8 cellular contexts compared by ENCODE assay signal in the genomic region with DNA sequence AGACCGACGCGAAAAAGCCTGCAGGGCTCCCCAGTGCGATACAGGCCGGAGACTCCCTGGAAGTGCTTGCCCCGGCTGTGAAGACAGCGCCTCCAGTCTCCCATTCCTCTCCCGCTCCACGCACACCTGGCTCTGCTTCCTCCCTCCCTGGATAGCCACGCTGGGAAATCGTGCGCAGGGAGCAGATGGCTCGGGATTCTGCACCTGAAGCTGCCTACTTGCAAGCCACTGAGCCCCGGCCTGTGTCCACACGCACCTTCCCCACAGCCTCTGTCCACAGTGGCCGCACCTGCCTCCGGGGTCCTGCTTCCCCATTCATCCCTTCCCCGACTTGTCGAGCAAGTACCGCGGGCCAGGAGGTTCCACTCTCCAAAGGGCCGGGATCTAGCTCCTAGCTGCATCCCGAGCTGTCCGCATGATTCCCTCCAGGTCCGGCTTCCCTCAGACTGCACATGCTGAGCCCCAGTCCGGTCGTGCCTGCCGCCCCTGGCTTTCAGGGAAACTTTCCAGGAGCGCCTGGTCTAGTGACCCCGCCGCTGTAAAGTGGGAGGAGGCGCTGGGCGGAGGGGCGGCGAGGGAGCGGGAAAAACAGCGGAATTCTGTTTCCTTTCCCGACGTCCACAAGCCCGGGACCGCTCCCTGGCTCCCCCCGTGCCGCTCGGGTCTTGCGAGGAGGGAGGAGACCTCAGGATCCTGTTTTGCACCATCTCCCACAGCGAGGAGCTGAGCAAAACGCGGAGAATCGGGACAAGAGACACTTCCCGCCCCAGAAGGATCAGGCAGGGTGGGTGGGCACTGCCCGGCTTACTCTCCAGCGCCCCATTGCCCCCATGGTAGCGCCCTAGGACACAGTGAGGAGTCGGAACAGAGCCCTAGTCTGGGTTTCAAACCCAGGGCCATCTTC. TPM values are rescaled to one million over a fixed set of nuclear protein-coding genes. Genes with fewer than 3 reads are reported as not detected.
DNase-seq lines count a peak whose midpoint lies in the region; TF ChIP-seq lines count a peak whose summit lies in the region.

No MANE protein-coding gene starts in this region.

- peak overlapping the region; percentile 54 for H3K27ac ChIP-seq in cingulate gyrus (ENCODE audit: low read depth, low read length)
- H3K27ac ChIP-seq in temporal lobe (ENCODE audit: low read depth, low read length): peak overlapping the region; percentile 46

- no peaks in the 10 kb centered on the region for H3K36me3 ChIP-seq in BJ (ENCODE audit: control insufficient read depth, insufficient read depth, low read length)

- H3K4me3 ChIP-seq in BJ (ENCODE audit: low read depth, low read length) (peak overlapping the region; percentile 19; the same call in 1 of the 2 replicates), lower leg skin (ENCODE audit: low read depth, poor library complexity, severe bottlenecking) (peak overlapping the region; percentile 51)

- POLR2A ChIA-PET in BJ (lab: Charles Lee): interaction anchor here (0.5 kb wide), 1 partner anchor 1317 kb away, joined by 3 read pairs; no protein-coding TSS in a partner anchor

- peaks cover 33% of the 10 kb centered on the region for H3K27me3 ChIP-seq in BJ (ENCODE audit: control insufficient read depth, insufficient read depth, low read length)

- CTCF ChIA-PET in BJ (lab: Yijun Ruan, JAX): interaction anchor here (0.8 kb wide), 1 partner anchor 12 kb away, joined by 3 read pairs; no protein-coding TSS in a partner anchor

- TF ChIP-seq CTCF in BJ (IDR thresholded peaks at IDR 0.05; ENCODE audit: insufficient read depth, low read depth, low read length) (no peak), lower leg skin (IDR thresholded peaks at IDR 0.05) (no peak)

- DNase-seq in BJ (ENCODE audit: low read depth) (no peak), NCI-H1417 treated with DMSO at 0.1 percent for 48 hours (lab: John Stamatoyannopoulos, UW) (peak; percentile 12), lower leg skin (ENCODE audit: low spot score in 2 of 2) (peak in 1 of 2 donors; percentile 87), NCI-H2107 (lab: John Stamatoyannopoulos, UW) (no peak), NCI-H2029 treated with DMSO at 0.1 percent for 48 hours (lab: John Stamatoyannopoulos, UW) (no peak)
- no peak for DNase-seq in activated effector memory CD4-positive, alpha-beta T cell treated with Interleukin-2 at 50 U/mL for 16 hours

- intact Hi-C loops in lower leg skin (cut with DNase I; ENCODE audit: low total_unique reads): no loop called here

- 2 to 10% methylated on average over 44 to 50 of the region's 54 CpGs for WGBS in lower leg skin, 2 donors

- no peak for TF ChIP-seq POLR2A in lower leg skin (IDR thresholded peaks at IDR 0.05)

RNA-seq across cellular contexts. Expression of a gene that starts 2.0 kb away (rescaled TPM):
- 0.23 and 0.34 TPM in 2 replicates for polyA plus RNA-seq in BJ (2011; rRNA removed)
- 0.41 and 0.52 TPM in 2 replicates for polyA minus RNA-seq in BJ (2011; rRNA and poly(A)+ RNA removed)
- total RNA-seq in lower leg skin: 10 to 100 TPM in 2 of 4 donors, 1 to 10 TPM in 2; 7.0 to 21.8 (median 10.1) TPM
- total RNA-seq in temporal lobe: 37.1 TPM
